In the genomic region with DNA sequence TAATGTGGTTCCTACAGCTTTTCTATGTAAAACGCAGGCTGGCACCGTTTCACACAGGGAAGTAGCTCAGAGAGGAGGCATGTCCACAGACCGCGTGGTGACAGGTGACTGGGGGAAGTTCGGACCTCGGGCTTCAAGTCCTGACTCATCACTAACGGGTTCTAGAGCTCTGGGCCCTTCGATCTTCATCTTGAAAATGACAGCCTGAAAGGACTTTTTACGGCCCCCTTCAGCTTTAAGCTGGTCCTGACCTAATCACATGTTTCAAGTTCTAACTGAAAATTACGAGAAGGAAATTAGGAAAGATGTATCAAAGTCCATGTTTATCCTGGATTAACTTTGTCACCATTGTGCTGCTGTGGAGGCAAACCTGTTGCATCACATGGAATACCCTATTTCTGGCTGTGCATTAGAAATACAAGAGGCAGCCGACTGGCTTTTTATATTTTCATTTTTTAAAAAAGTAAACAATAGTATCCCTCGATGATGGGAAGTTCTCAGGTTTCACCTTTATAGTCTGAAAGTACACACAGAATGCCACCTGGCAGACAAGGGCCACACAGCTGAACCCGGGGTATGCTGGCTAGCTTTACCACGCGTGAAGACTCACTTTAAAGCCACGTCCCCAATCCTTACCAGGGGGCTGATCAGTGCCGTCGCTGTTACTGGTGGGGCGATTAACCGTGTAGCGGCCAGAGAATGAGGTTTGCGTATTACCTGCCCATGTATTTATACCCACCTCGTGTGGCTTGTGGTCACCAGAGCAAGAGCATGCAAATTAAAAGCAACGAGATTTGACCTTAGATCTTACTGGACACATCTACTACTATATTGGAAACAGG, we compare ENCODE assay signal across 8 cellular contexts. TPM values are rescaled to one million over a fixed set of nuclear protein-coding genes. Genes with fewer than 3 reads are reported as not detected.
A peak's percentile ranks its signal among the peaks of the same experiment; 100 is the strongest.
DNase-seq lines count a peak whose midpoint lies in the region; ATAC-seq, FAIRE-seq and TF ChIP-seq lines count a peak whose summit lies in the region.

No MANE protein-coding gene starts in this region.

- FAIRE-seq in GM12878 (lab: Jason Lieb, UNC): peak; percentile 13
- FAIRE-seq in keratinocyte (lab: Jason Lieb, UNC): no peak

- H3K9ac ChIP-seq in GM12878 (ENCODE audit: control insufficient read depth, insufficient read depth, low read length) (peak overlapping the region; percentile 78), keratinocyte (ENCODE audit: control insufficient read depth, extremely low read depth, insufficient read depth, low read length) (peak overlapping the region; percentile 68)

- peaks cover 11% of the 10 kb centered on the region; the same call in 1 of the 2 replicates for H3F3A ChIP-seq in PC-9 (ENCODE audit: insufficient read depth, low read depth)

- no peaks in the 10 kb centered on the region for H3K9me2 ChIP-seq in PC-9 (ENCODE audit: insufficient read depth)

- TF ChIP-seq CTCF in C4-2B (conservative IDR thresholded peaks at IDR 0.05) (no peak), PC-9 (conservative IDR thresholded peaks at IDR 0.05) (no peak), GM12878 (IDR thresholded peaks at IDR 0.05 in 2 of 3, conservative IDR thresholded peaks at IDR 0.05 in 1 of 3; ENCODE audit: control insufficient read depth in 2 of 3, extremely low read depth in 1 of 3, insufficient read depth in 1 of 3, low read depth in 3 of 3, low read length in 3 of 3) (no peak), keratinocyte (optimal IDR thresholded peaks at IDR 0.05 in 1 of 3, IDR thresholded peaks at IDR 0.05 in 1 of 3, conservative IDR thresholded peaks at IDR 0.05 in 1 of 3; ENCODE audit: extremely low read depth in 1 of 3, insufficient read depth in 2 of 3, low read length in 3 of 3) (no peak)

- dilution Hi-C loops in keratinocyte (cut with MboI; ENCODE audit: extremely low pct_ligation_motif_present, low sequenced_read_pairs): no loop called here

- WGBS in GM12878 (ENCODE audit: insufficient coverage, insufficient replicate concordance, low lambda C conversion rate, missing lambda C conversion rate): 2% methylated on average over 24 of the region's 24 CpGs

- H3K79me2 ChIP-seq in PC-9 (ENCODE audit: low read depth) (peaks cover 13% of the 10 kb centered on the region; the same call in 1 of the 2 replicates), GM12878 (ENCODE audit: control insufficient read depth, insufficient read depth, low read length) (peaks cover 53% of the 10 kb centered on the region), keratinocyte (ENCODE audit: control insufficient read depth, insufficient read depth, low read length) (peaks cover 26% of the 10 kb centered on the region)

- peak; percentile 34 for ATAC-seq in GM18907 (IDR thresholded peaks at IDR 0.05; ENCODE audit: unreplicated experiment)
- ATAC-seq in HG03097 (IDR thresholded peaks at IDR 0.05; ENCODE audit: low FRiP score, unreplicated experiment): peak; percentile 26
- peak; percentile 54 for ATAC-seq in GM12878

- POLR2A ChIA-PET in PC-9 (lab: Charles Lee; ENCODE audit: unreplicated experiment) (interaction anchor here (0.6 to 0.7 kb wide), 2 partner anchors 89 to 551 kb away, joined by 3 to 4 read pairs; no protein-coding TSS in a partner anchor), GM12878 (lab: Charles Lee) (interaction anchor here (0.6 to 3.9 kb wide), 14 partner anchors 12 to 564 kb away, joined by 3 to 75 read pairs (median 4); no protein-coding TSS in a partner anchor)

- H2AFZ ChIP-seq in PC-9 (peak overlapping the region; percentile 95), GM12878 (ENCODE audit: control insufficient read depth, low read depth, low read length) (peak overlapping the region; percentile 71), keratinocyte (ENCODE audit: control insufficient read depth, low read length) (peak overlapping the region; percentile 54)

- H3K36me3 ChIP-seq in PC-9 (ENCODE audit: low read depth) (no peaks in the 10 kb centered on the region), GM12878 (ENCODE audit: control insufficient read depth in 2 of 2, insufficient read depth in 2 of 2, low read length in 1 of 2) (no peaks in the 10 kb centered on the region), keratinocyte (ENCODE audit: control insufficient read depth in 2 of 2, extremely low read depth in 1 of 2, insufficient read depth in 2 of 2, low read length in 2 of 2) (no peaks in the 10 kb centered on the region)

- H3K4me3 ChIP-seq in PC-9: peak overlapping the region; percentile 73
- peak overlapping the region; percentile 84 for H3K4me3 ChIP-seq in GM12878
- H3K4me3 ChIP-seq in keratinocyte (ENCODE audit: control insufficient read depth in 2 of 3, extremely low read depth in 1 of 3, insufficient read depth in 2 of 3, low read depth in 1 of 3, low read length in 3 of 3): peak overlapping the region; percentile 73 to 92 (median 89)

- intact Hi-C loops in PC-9 (cut with micrococcal nuclease; ENCODE audit: unreplicated experiment): loop anchor here (5.0 kb wide), 2 partner anchors 135 to 200 kb away; no protein-coding TSS in a partner anchor
- intact Hi-C loops in GM12878 (cut with micrococcal nuclease; ENCODE audit: unreplicated experiment): loop anchor here (10.0 kb wide), 1 partner anchor 453 kb away; a partner anchor contains a TSS

- TF ChIP-seq POLR2A in GM12878 (IDR thresholded peaks at IDR 0.05; ENCODE audit: low read depth, low read length): peak; percentile 79

- no peaks in the 10 kb centered on the region for H3K9me3 ChIP-seq in PC-9 (ENCODE audit: insufficient read depth, low read depth)
- no peaks in the 10 kb centered on the region for H3K9me3 ChIP-seq in GM12878 (replicated peaks; ENCODE audit: control insufficient read depth, insufficient read depth, low read length)
- no peaks in the 10 kb centered on the region for H3K9me3 ChIP-seq in keratinocyte (ENCODE audit: control insufficient read depth, low read depth, low read length)

- H4K20me1 ChIP-seq in PC-9 (ENCODE audit: insufficient read depth) (no peaks in the 10 kb centered on the region), GM12878 (ENCODE audit: control insufficient read depth, insufficient read depth) (no peaks in the 10 kb centered on the region), keratinocyte (ENCODE audit: control insufficient read depth, extremely low read depth, insufficient read depth, low read length) (no peaks in the 10 kb centered on the region)

- DNase-seq in PC-9 (peak in 1 of 2 experiments; percentile 2), GM12878 (ENCODE audit: low read depth, low spot score) (no peak), keratinocyte (ENCODE audit: low read depth, low spot score) (no peak), NCI-H128 (lab: John Stamatoyannopoulos, UW; ENCODE audit: unreplicated experiment) (no peak)
- peak; percentile 32 for DNase-seq in stimulated activated CD4-positive, alpha-beta T cell treated with anti-CD3 and anti-CD28 coated beads, Interleukin-1b, Interleukin-23, amount 100 ng/mL, for 48 hours

- BruUV-seq in PC-9 (replicated peaks; lab: Mats Ljungman, UMichigan): TSS peak; percentile 25
- TSS peak; percentile 66 for BruUV-seq in GM12878 (replicated peaks; lab: Mats Ljungman, UMichigan)

- in situ Hi-C loops in GM12878 (cut with MboI): loop anchor here (10.0 kb wide), 1 partner anchor 627 kb away; no protein-coding TSS in a partner anchor

- H3K27ac ChIP-seq in C4-2B: peak overlapping the region; percentile 8; the same call in 1 of the 2 replicates
- no peak overlapping the region for H3K27ac ChIP-seq in PC-9
- H3K27ac ChIP-seq in GM12878 (ENCODE audit: control insufficient read depth, insufficient read depth): peak overlapping the region; percentile 84
- peak overlapping the region; percentile 48 for H3K27ac ChIP-seq in keratinocyte (ENCODE audit: control insufficient read depth, insufficient read depth, low read length)

- no peaks in the 10 kb centered on the region for H3K27me3 ChIP-seq in PC-9 (ENCODE audit: insufficient read depth, low read depth)
- H3K27me3 ChIP-seq in GM12878 (replicated peaks in 1 of 2; ENCODE audit: control insufficient read depth in 2 of 2, insufficient read depth in 2 of 2, low read length in 1 of 2): no peaks in the 10 kb centered on the region
- no peaks in the 10 kb centered on the region for H3K27me3 ChIP-seq in keratinocyte (ENCODE audit: control insufficient read depth, extremely low read depth, insufficient read depth, low read length)

- no peak for TF ChIP-seq RAD21 in GM12878 (IDR thresholded peaks at IDR 0.05; ENCODE audit: insufficient read depth, low read depth, low read length)

- CTCF ChIA-PET in PC-9 (lab: Charles Lee): interaction anchor here (0.6 kb wide), 1 partner anchor 332 kb away, joined by 4 read pairs; no protein-coding TSS in a partner anchor
- CTCF ChIA-PET in GM12878 (lab: Yijun Ruan, JAX): interaction anchor here (0.6 to 8.4 kb wide), 19 partner anchors 10 to 707 kb away, joined by 3 to 144 read pairs (median 4); no protein-coding TSS in a partner anchor

- SMC1A ChIA-PET in GM12878 (lab: Charles Lee; ENCODE audit: uncharacterized antibody, unreplicated experiment): interaction anchor here (0.8 to 18.1 kb wide), 28 partner anchors 8 to 392 kb away, joined by 3 to 359 read pairs (median 4); no protein-coding TSS in a partner anchor

- 0 out of 4 replicates have a peak, but pooled peaks of 1 of the 2 experiments have one; percentile 9 for TF ChIP-seq EP300 in GM12878 (IDR thresholded peaks at IDR 0.05; ENCODE audit: borderline replicate concordance in 1 of 2, control insufficient read depth in 1 of 2, low read depth in 2 of 2, low read length in 2 of 2)

- H3K9me1 ChIP-seq in keratinocyte (ENCODE audit: control insufficient read depth, extremely low read depth, insufficient read depth, low read length): peaks cover 2% of the 10 kb centered on the region

- H3K4me1 ChIP-seq in PC-9 (replicated peaks; ENCODE audit: insufficient read depth) (peaks cover 40% of the 10 kb centered on the region), GM12878 (ENCODE audit: control insufficient read depth, insufficient read depth, low read length) (peaks cover 3% of the 10 kb centered on the region), keratinocyte (ENCODE audit: control insufficient read depth, extremely low read depth, insufficient read depth, low read length) (peaks cover 21% of the 10 kb centered on the region)

- peak overlapping the region; percentile 88 for H3K4me2 ChIP-seq in PC-9
- H3K4me2 ChIP-seq in GM12878 (ENCODE audit: control insufficient read depth, insufficient read depth): peak overlapping the region; percentile 64
- peak overlapping the region; percentile 99 for H3K4me2 ChIP-seq in keratinocyte (ENCODE audit: control insufficient read depth, extremely low read depth, insufficient read depth, low read depth, low read length)

- RAD21 ChIA-PET in GM12878 (lab: Charles Lee; ENCODE audit: unreplicated experiment): interaction anchor here (0.7 to 18.1 kb wide), 20 partner anchors 13 to 290 kb away, joined by 3 to 414 read pairs (median 4); no protein-coding TSS in a partner anchor

RNA-seq across cellular contexts. Expression of a gene that starts 1.9 kb away (rescaled TPM):
- total RNA-seq in PC-9 (2021): 13.3 and 13.4 TPM in 2 replicates
- 56.7 and 61.9 TPM in 2 replicates for total RNA-seq in GM12878 (2013; cell fraction: nucleolus; rRNA removed)
- total RNA-seq in GM12878 (2014; rRNA removed): 27.5 and 30.0 TPM in 2 replicates
- total RNA-seq in GM12878 (2014; rRNA removed; fragmentation: Illumina TruSeq; extraction: Trizol): 19.0 and 19.5 TPM in 2 replicates
- 25.3 and 26.8 TPM in 2 replicates for total RNA-seq in GM12878 (2021)
- 8.6 TPM for polyA plus RNA-seq in GM12878 (2011; ENCODE audit: low read depth)
- 28.1 and 36.2 TPM in 2 replicates for polyA plus RNA-seq in GM12878 (2011; rRNA removed)
- 7.8 and 9.9 TPM in 2 replicates for polyA plus RNA-seq in GM12878 (2011; cell fraction: cytosol; rRNA removed)
- polyA plus RNA-seq in GM12878 (2011; cell fraction: nucleus; rRNA removed): 7.3 and 10.1 TPM in 2 replicates
- polyA plus RNA-seq in GM12878 (2012): 15.8 and 16.6 TPM in 2 replicates
- 22.1 and 26.4 TPM in 2 replicates for polyA plus RNA-seq in GM12878 (2014; fragmentation: Illumina TruSeq; extraction: Trizol)
- 1 to 10 TPM; 8.7 TPM for polyA plus RNA-seq in GM12878 (2014; fragmentation: Nextera tagmentation; extraction: Ambion mirVana)
- 14.2 and 15.2 TPM in 2 replicates for polyA plus RNA-seq in GM12878 (2014; rRNA removed)
- 10 to 100 TPM in 1 of 2 experiments, 1 to 10 TPM in 1; 5.4 to 19.4 TPM for polyA plus RNA-seq in GM12878 (2016; fragmentation: Nextera tagmentation; extraction: Ambion mirVana)
- polyA minus RNA-seq in GM12878 (2011; rRNA and poly(A)+ RNA removed): 10.0 and 13.8 TPM in 2 replicates
- 6.5 and 8.3 TPM in 2 replicates for polyA minus RNA-seq in GM12878 (2011; cell fraction: cytosol; rRNA and poly(A)+ RNA removed)
- 9.6 and 18.1 TPM in 2 replicates for polyA minus RNA-seq in GM12878 (2011; cell fraction: nucleus; rRNA and poly(A)+ RNA removed)
- 11.3 to 20.2 TPM (median 14.6 TPM) in 3 replicates for polyA plus RNA-seq in keratinocyte
- polyA plus RNA-seq in keratinocyte (2011; ENCODE audit: low read depth): 1.7 TPM
- 5.5 and 9.8 TPM in 2 replicates for polyA plus RNA-seq in keratinocyte (2011; cell fraction: cytosol; rRNA removed)
- 23.7 and 29.9 TPM in 2 replicates for polyA plus RNA-seq in keratinocyte (2011; cell fraction: nucleus; rRNA removed)
- 2.9 and 14.9 TPM in 2 replicates for polyA plus RNA-seq in keratinocyte (2012; ENCODE audit: low replicate concordance)
- polyA minus RNA-seq in keratinocyte: 2.6 to 11.5 TPM (median 6.2 TPM) in 3 replicates
- 7.1 TPM for polyA minus RNA-seq in keratinocyte (2011; cell fraction: cytosol; rRNA and poly(A)+ RNA removed)
- 18.1 and 30.5 TPM in 2 replicates for polyA minus RNA-seq in keratinocyte (2011; cell fraction: nucleus; rRNA and poly(A)+ RNA removed)
